7 cellular contexts compared by ENCODE assay signal in genomic region chr6:79671605-79672266, GRCh38. TPM values are rescaled to one million over a fixed set of nuclear protein-coding genes. Genes with fewer than 3 reads are reported as not detected.
DNase-seq lines count a peak whose midpoint lies in the region; ATAC-seq and TF ChIP-seq lines count a peak whose summit lies in the region.

No MANE protein-coding gene starts in this region.

- H3K36me3 Mint-ChIP-seq in effector memory CD8-positive, alpha-beta T cell (ENCODE audit: insufficient read depth), result no peaks in the 10 kb centered on the region

- intact Hi-C loops in posterior cingulate gyrus (cut with DNase I), result no loop called here

- H3K9me3 Mint-ChIP-seq in effector memory CD8-positive, alpha-beta T cell, result no peaks in the 10 kb centered on the region

- peak overlapping the region; percentile 4 to 33 for H3K27ac Mint-ChIP-seq in effector memory CD8-positive, alpha-beta T cell

- no peak for TF ChIP-seq POLR2A in erythroblast (IDR thresholded peaks at IDR 0.05; ENCODE audit: low read length)

- ATAC-seq in effector memory CD8-positive, alpha-beta T cell (replicated peaks), result peak; percentile 92
- ATAC-seq in omental fat pad (ENCODE audit: low FRiP score) (peak; percentile 59), GM21381 (IDR thresholded peaks at IDR 0.05; ENCODE audit: unreplicated experiment) (no peak)

- H3K4me3 Mint-ChIP-seq in effector memory CD8-positive, alpha-beta T cell, result peak overlapping the region in 1 of 2 donors; percentile 44

- H3K4me1 Mint-ChIP-seq in effector memory CD8-positive, alpha-beta T cell (ENCODE audit: low read depth in 2 of 2), result peaks cover 8 to 14% of the 10 kb centered on the region in 2 donors

- DNase-seq in NCI-H1092 treated with DMSO at 0.1 percent for 48 hours (lab: John Stamatoyannopoulos, UW) (peak; percentile 13), omental fat pad (ENCODE audit: low spot score) (no peak), erythroblast (lab: John Stamatoyannopoulos, UW) (no peak), posterior cingulate gyrus (no peak)
- peak; percentile 31 to 35 for DNase-seq in activated CD4-positive, alpha-beta T cell treated with anti-CD3 and anti-CD28 coated beads, Interleukin-2, amount 50 U/mL, for 4 hours
- DNase-seq in effector memory CD8-positive, alpha-beta T cell, result peak in 1 of 3 experiments; percentile 3

- no peak for TF ChIP-seq CTCF in omental fat pad (IDR thresholded peaks at IDR 0.05)

- H3K27me3 Mint-ChIP-seq in effector memory CD8-positive, alpha-beta T cell, result no peaks in the 10 kb centered on the region

RNA-seq across cellular contexts. Expression of gene SH3BGRL2, which starts 40.6 kb away (rescaled TPM):
- total RNA-seq in omental fat pad, result 100 to 1,000 TPM in 1 of 4 donors, 10 to 100 TPM in 3; 22.9 to 179 (median 39.0) TPM

Comparison
In these comparisons a context has a peak if more than half of its experiments do, and no peak if none do; other contexts are left out.
1. DNase-seq: peak in NCI-H1092 treated with DMSO at 0.1 percent for 48 hours (single experiment) and activated CD4-positive, alpha-beta T cell treated with anti-CD3 and anti-CD28 coated beads, Interleukin-2, amount 50 U/mL, for 4 hours (2 of 2); none in omental fat pad (single experiment), erythroblast (0 of 2) and posterior cingulate gyrus (0 of 10).